Comparison of ENCODE assay signal across 15 cellular contexts in the genomic region with DNA sequence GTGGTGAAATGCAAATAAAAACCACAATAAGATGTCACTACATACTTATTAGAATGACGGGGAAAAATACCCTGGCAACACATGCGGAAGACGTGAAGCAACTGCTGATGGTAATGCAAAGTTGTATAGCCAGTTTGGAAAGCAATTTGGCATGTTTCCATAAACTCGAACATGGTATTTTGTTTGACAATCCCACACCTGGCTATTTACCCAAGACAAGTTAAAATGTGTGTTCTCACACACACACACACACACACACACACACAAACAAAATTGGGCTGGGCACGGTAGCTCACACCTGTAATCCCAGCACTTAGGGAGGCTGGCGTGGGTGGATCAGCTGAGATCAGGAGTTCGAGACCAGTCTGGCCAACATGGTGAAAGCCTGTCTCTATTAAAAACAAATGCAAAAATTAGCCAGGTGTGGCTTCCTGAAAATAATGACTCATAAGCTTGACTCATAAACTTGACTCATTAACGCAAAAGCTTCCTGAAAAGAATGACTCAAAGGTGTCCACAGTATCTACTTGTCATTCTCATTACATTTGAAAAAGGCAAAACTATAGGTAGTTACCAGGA.
DNase-seq lines count a peak whose midpoint lies in the region; ATAC-seq, FAIRE-seq and TF ChIP-seq lines count a peak whose summit lies in the region.
"Had no signal": no experiment of that assay in that cellular context is flagged by ENCODE, and none has a peak within 500 bp of the region (broad histone marks: within the 10 kb centered on the region; RNA-seq: fewer than 3 reads in every experiment).

No MANE protein-coding gene starts in this region.

- H3K9ac ChIP-seq in SU-DHL-6 (ENCODE audit: low read length): no peak overlapping the region
- H3K9ac ChIP-seq in keratinocyte (ENCODE audit: control insufficient read depth, extremely low read depth, insufficient read depth, low read length): peak overlapping the region; percentile 78

- FAIRE-seq in keratinocyte (lab: Jason Lieb, UNC): peak; percentile 87

- H3K9me2 ChIP-seq in SU-DHL-6 (replicated peaks; ENCODE audit: insufficient read depth, low read length): no peaks in the 10 kb centered on the region

- no peak overlapping the region for H3K4me3 ChIP-seq in SU-DHL-6 (ENCODE audit: insufficient read depth, low read length, poor library complexity, severe bottlenecking)
- peak overlapping the region; percentile 5 to 27 (median 22) for H3K4me3 ChIP-seq in keratinocyte (ENCODE audit: control insufficient read depth in 2 of 3, extremely low read depth in 1 of 3, insufficient read depth in 2 of 3, low read depth in 1 of 3, low read length in 3 of 3)
- no peak overlapping the region for H3K4me3 ChIP-seq in tibial nerve
- no peak overlapping the region for H3K4me3 ChIP-seq in WERI-Rb-1 (ENCODE audit: low read depth, low read length)
- H3K4me3 ChIP-seq: heart left ventricle, skin epidermis had no signal

- no peaks in the 10 kb centered on the region for H3K9me3 ChIP-seq in SU-DHL-6 (ENCODE audit: insufficient read depth, low read length)
- H3K9me3 ChIP-seq in keratinocyte (ENCODE audit: control insufficient read depth, low read depth, low read length): no peaks in the 10 kb centered on the region
- H3K9me3 ChIP-seq in tibial nerve: no peaks in the 10 kb centered on the region
- no peaks in the 10 kb centered on the region for H3K9me3 ChIP-seq in WERI-Rb-1 (ENCODE audit: severe bottlenecking)
- H3K9me3 ChIP-seq: heart left ventricle had no signal

- H4K20me1 ChIP-seq in SU-DHL-6 (ENCODE audit: low read depth, low read length) (no peaks in the 10 kb centered on the region), keratinocyte (ENCODE audit: control insufficient read depth, extremely low read depth, insufficient read depth, low read length) (no peaks in the 10 kb centered on the region)

- in situ Hi-C loops in G401 (cut with HindIII; ENCODE audit: low sequenced_read_pairs): no loop called here

- no peak overlapping the region for H3K4me2 ChIP-seq in SU-DHL-6 (ENCODE audit: low read depth, low read length, poor library complexity, severe bottlenecking)
- peak overlapping the region; percentile 61 for H3K4me2 ChIP-seq in keratinocyte (ENCODE audit: control insufficient read depth, extremely low read depth, insufficient read depth, low read depth, low read length)

- no peaks in the 10 kb centered on the region for H3K27me3 ChIP-seq in SU-DHL-6 (ENCODE audit: low read length)
- H3K27me3 ChIP-seq in keratinocyte (ENCODE audit: control insufficient read depth, extremely low read depth, insufficient read depth, low read length): no peaks in the 10 kb centered on the region
- H3K27me3 ChIP-seq in tibial nerve: no peaks in the 10 kb centered on the region
- H3K27me3 ChIP-seq in WERI-Rb-1 (ENCODE audit: insufficient read depth, low read depth, severe bottlenecking): no peaks in the 10 kb centered on the region
- H3K27me3 ChIP-seq: brain microvascular endothelial cell, heart left ventricle had no signal

- H3K9me1 ChIP-seq in keratinocyte (ENCODE audit: control insufficient read depth, extremely low read depth, insufficient read depth, low read length): no peaks in the 10 kb centered on the region

- no peak for TF ChIP-seq POLR2A in tibial nerve (IDR thresholded peaks at IDR 0.05)

- H3K27ac ChIP-seq in SU-DHL-6 (ENCODE audit: low read depth, low read length) (no peak overlapping the region), keratinocyte (ENCODE audit: control insufficient read depth, insufficient read depth, low read length) (peak overlapping the region; percentile 97), tibial nerve (no peak overlapping the region), WERI-Rb-1 (no peak overlapping the region)
- H3K27ac ChIP-seq: brain microvascular endothelial cell, heart left ventricle had no signal

- no peak for ATAC-seq in HG03469 (IDR thresholded peaks at IDR 0.05; ENCODE audit: unreplicated experiment)
- ATAC-seq: effector memory CD8-positive, alpha-beta T cell; heart left ventricle had no signal

- DNase-seq in ELR (ENCODE audit: low read depth) (peak; percentile 75), LoVo (ENCODE audit: low spot score) (peak; percentile 82), keratinocyte (ENCODE audit: low read depth, low spot score) (peak; percentile 88), G401 (ENCODE audit: low spot score) (no peak), tibial nerve (ENCODE audit: low spot score in 2 of 2) (no peak), WERI-Rb-1 (no peak)
- DNase-seq: activated CD4-positive, CD25-positive, alpha-beta regulatory T cell treated with anti-CD3 and anti-CD28 coated beads, Interleukin-2, amount 50 U/mL, for 72 hours; brain microvascular endothelial cell; CD4-positive, CD25-positive, alpha-beta regulatory T cell; effector memory CD8-positive, alpha-beta T cell; heart left ventricle; NCI-H82 had no signal

- WGBS in tibial nerve, 2 donors: 82 to 83% methylated on average over 8 of the region's 8 CpGs

- H3K4me1 ChIP-seq in keratinocyte (ENCODE audit: control insufficient read depth, extremely low read depth, insufficient read depth, low read length) (peaks cover 23% of the 10 kb centered on the region), tibial nerve (no peaks in the 10 kb centered on the region)
- H3K4me1 ChIP-seq: heart left ventricle had no signal

- no peaks in the 10 kb centered on the region for H3F3A ChIP-seq in SU-DHL-6 (ENCODE audit: insufficient read depth)

- dilution Hi-C loops in keratinocyte (cut with MboI; ENCODE audit: extremely low pct_ligation_motif_present, low sequenced_read_pairs): no loop called here

- TF ChIP-seq CTCF in SU-DHL-6 (IDR thresholded peaks at IDR 0.05; ENCODE audit: insufficient read depth, low read length, poor library complexity, severe bottlenecking) (no peak), keratinocyte (optimal IDR thresholded peaks at IDR 0.05 in 1 of 3, IDR thresholded peaks at IDR 0.05 in 1 of 3, conservative IDR thresholded peaks at IDR 0.05 in 1 of 3; ENCODE audit: extremely low read depth in 1 of 3, insufficient read depth in 2 of 3, low read length in 3 of 3) (no peak), tibial nerve (IDR thresholded peaks at IDR 0.05) (no peak), WERI-Rb-1 (IDR thresholded peaks at IDR 0.05; ENCODE audit: low read depth, low read length) (no peak)

- H3K36me3 ChIP-seq in SU-DHL-6 (ENCODE audit: low read length): no peaks in the 10 kb centered on the region
- no peaks in the 10 kb centered on the region for H3K36me3 ChIP-seq in keratinocyte (ENCODE audit: control insufficient read depth in 2 of 2, extremely low read depth in 1 of 2, insufficient read depth in 2 of 2, low read length in 2 of 2)
- H3K36me3 ChIP-seq in tibial nerve: no peaks in the 10 kb centered on the region
- no peaks in the 10 kb centered on the region for H3K36me3 ChIP-seq in WERI-Rb-1
- H3K36me3 ChIP-seq: brain microvascular endothelial cell, heart left ventricle had no signal

- TF ChIP-seq EP300 in tibial nerve (IDR thresholded peaks at IDR 0.05): no peak

- peak overlapping the region; percentile 40 for H2AFZ ChIP-seq in SU-DHL-6 (ENCODE audit: low read depth, low read length, severe bottlenecking)
- H2AFZ ChIP-seq in keratinocyte (ENCODE audit: control insufficient read depth, low read length): peak overlapping the region; percentile 83

- H3K79me2 ChIP-seq in SU-DHL-6 (ENCODE audit: insufficient read depth, low read length) (no peaks in the 10 kb centered on the region), keratinocyte (ENCODE audit: control insufficient read depth, insufficient read depth, low read length) (no peaks in the 10 kb centered on the region)

Comparison
In these comparisons a context has a peak if more than half of its experiments do, and no peak if none do; other contexts are left out.
1. DNase-seq: peak in ELR (single experiment), LoVo (single experiment) and keratinocyte (single experiment); none in G401 (single experiment), tibial nerve (0 of 2) and WERI-Rb-1 (single experiment).
2. H3K4me3 ChIP-seq: peak in keratinocyte (3 of 3); none in SU-DHL-6 (single experiment), tibial nerve (0 of 4) and WERI-Rb-1 (single experiment).